Comparison of ENCODE assay signal across 13 cellular contexts in genomic region chr15:83983634-83984458, GRCh38.
DNase-seq lines count a peak whose midpoint lies in the region; ATAC-seq, FAIRE-seq and TF ChIP-seq lines count a peak whose summit lies in the region.
"Had no signal": no experiment of that assay in that cellular context is flagged by ENCODE, and none has a peak within 500 bp of the region (broad histone marks: within the 10 kb centered on the region; RNA-seq: fewer than 3 reads in every experiment).

No MANE protein-coding gene starts in this region.

- intact Hi-C loops in left colon (cut with DNase I, micrococcal nuclease) = no loop called here

- no peak overlapping the region for H3K4me3 ChIP-seq in choroid plexus epithelial cell (ENCODE audit: low read depth, low read length)
- H3K4me3 ChIP-seq: GM23248, skin epidermis had no signal

- FAIRE-seq in GM18507 (lab: Jason Lieb, UNC) = peak; percentile 65
- FAIRE-seq: TTC549 had no signal

- no peak for TF ChIP-seq CTCF in choroid plexus epithelial cell (conservative IDR thresholded peaks at IDR 0.05; ENCODE audit: low read depth, low read length)

- DNase-seq in GM18507 (ENCODE audit: extremely low spot score, insufficient read length, low read depth) = no peak
- DNase-seq in choroid plexus epithelial cell (ENCODE audit: low read depth) = peak; percentile 30
- no peak for DNase-seq in COR-L47 (lab: John Stamatoyannopoulos, UW)
- DNase-seq in left colon = no peak
- no peak for DNase-seq in NCI-H510A (lab: John Stamatoyannopoulos, UW)
- DNase-seq: cortex of kidney, GM23248 had no signal

- ATAC-seq in GM21515 (IDR thresholded peaks at IDR 0.05; ENCODE audit: unreplicated experiment) (peak; percentile 88), HG03108 (IDR thresholded peaks at IDR 0.05; ENCODE audit: unreplicated experiment) (peak; percentile 93), left colon (no peak), SK-N-SH treated with all-trans-retinoic acid at 6 μM for 48 hours (no peak)
- ATAC-seq: stimulated activated memory B cell treated with anti-CD40 and anti-IgM and Interleukin-4, amounts not matched to agents 10 μg/mL and 1 μg/mL and 100 μg/mL, for 72 hours had no signal

TF ChIP-seq in SK-N-SH treated with all-trans-retinoic acid at 6 μM for 48 hours, 23 proteins besides CTCF, POLR2A, EP300 and RAD21:
- TF ChIP-seq ZNF8 (CRISPR knock-in tag; IDR thresholded peaks at IDR 0.05) (no peak), SNAI2 (CRISPR knock-in tag; IDR thresholded peaks at IDR 0.05) (no peak), ARNTL (CRISPR knock-in tag; IDR thresholded peaks at IDR 0.05; ENCODE audit: borderline replicate concordance, low read depth) (no peak), ZFP3 (CRISPR knock-in tag; IDR thresholded peaks at IDR 0.05) (no peak), ZC3H10 (CRISPR knock-in tag; IDR thresholded peaks at IDR 0.05) (no peak), ZFP30 (CRISPR knock-in tag; IDR thresholded peaks at IDR 0.05) (no peak), ZNF565 (CRISPR knock-in tag; conservative IDR thresholded peaks at IDR 0.05; ENCODE audit: low read depth) (no peak), ESRRG (CRISPR knock-in tag; IDR thresholded peaks at IDR 0.05) (no peak), RARB (CRISPR knock-in tag; IDR thresholded peaks at IDR 0.05) (no peak), OSR1 (CRISPR knock-in tag; IDR thresholded peaks at IDR 0.05) (no peak), TOX (CRISPR knock-in tag; IDR thresholded peaks at IDR 0.05; ENCODE audit: borderline replicate concordance) (no peak), POU6F1 (CRISPR knock-in tag; IDR thresholded peaks at IDR 0.05; ENCODE audit: borderline replicate concordance, low read depth) (no peak), BACH2 (CRISPR knock-in tag; IDR thresholded peaks at IDR 0.05; ENCODE audit: borderline replicate concordance) (no peak), ZNF70 (CRISPR knock-in tag; IDR thresholded peaks at IDR 0.05) (no peak), TCF4 (CRISPR knock-in tag; IDR thresholded peaks at IDR 0.05; ENCODE audit: borderline replicate concordance) (no peak), GLIS3 (CRISPR knock-in tag; IDR thresholded peaks at IDR 0.05) (no peak), CSDC2 (CRISPR knock-in tag; IDR thresholded peaks at IDR 0.05) (no peak)
- TF ChIP-seq, protein P1, sequence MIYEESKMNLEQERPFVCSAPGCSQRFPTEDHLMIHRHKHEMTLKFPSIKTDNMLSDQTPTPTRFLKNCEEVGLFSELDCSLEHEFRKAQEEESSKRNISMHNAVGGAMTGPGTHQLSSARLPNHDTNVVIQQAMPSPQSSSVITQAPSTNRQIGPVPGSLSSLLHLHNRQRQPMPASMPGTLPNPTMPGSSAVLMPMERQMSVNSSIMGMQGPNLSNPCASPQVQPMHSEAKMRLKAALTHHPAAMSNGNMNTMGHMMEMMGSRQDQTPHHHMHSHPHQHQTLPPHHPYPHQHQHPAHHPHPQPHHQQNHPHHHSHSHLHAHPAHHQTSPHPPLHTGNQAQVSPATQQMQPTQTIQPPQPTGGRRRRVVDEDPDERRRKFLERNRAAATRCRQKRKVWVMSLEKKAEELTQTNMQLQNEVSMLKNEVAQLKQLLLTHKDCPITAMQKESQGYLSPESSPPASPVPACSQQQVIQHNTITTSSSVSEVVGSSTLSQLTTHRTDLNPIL (CRISPR knock-in tag; IDR thresholded peaks at IDR 0.05; ENCODE audit: low read depth) = no peak
- TF ChIP-seq, protein P2, sequence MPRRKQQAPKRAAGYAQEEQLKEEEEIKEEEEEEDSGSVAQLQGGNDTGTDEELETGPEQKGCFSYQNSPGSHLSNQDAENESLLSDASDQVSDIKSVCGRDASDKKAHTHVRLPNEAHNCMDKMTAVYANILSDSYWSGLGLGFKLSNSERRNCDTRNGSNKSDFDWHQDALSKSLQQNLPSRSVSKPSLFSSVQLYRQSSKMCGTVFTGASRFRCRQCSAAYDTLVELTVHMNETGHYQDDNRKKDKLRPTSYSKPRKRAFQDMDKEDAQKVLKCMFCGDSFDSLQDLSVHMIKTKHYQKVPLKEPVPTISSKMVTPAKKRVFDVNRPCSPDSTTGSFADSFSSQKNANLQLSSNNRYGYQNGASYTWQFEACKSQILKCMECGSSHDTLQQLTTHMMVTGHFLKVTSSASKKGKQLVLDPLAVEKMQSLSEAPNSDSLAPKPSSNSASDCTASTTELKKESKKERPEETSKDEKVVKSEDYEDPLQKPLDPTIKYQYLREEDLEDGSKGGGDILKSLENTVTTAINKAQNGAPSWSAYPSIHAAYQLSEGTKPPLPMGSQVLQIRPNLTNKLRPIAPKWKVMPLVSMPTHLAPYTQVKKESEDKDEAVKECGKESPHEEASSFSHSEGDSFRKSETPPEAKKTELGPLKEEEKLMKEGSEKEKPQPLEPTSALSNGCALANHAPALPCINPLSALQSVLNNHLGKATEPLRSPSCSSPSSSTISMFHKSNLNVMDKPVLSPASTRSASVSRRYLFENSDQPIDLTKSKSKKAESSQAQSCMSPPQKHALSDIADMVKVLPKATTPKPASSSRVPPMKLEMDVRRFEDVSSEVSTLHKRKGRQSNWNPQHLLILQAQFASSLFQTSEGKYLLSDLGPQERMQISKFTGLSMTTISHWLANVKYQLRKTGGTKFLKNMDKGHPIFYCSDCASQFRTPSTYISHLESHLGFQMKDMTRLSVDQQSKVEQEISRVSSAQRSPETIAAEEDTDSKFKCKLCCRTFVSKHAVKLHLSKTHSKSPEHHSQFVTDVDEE (CRISPR knock-in tag; IDR thresholded peaks at IDR 0.05) = no peak

Comparison
In these comparisons a context has a peak if more than half of its experiments do, and no peak if none do; other contexts are left out.
1. ATAC-seq: peak in GM21515 (single experiment) and HG03108 (single experiment); none in left colon (single experiment) and SK-N-SH treated with all-trans-retinoic acid at 6 μM for 48 hours (single experiment).